Comparison of ENCODE assay signal across 25 cellular contexts in the genomic region with DNA sequence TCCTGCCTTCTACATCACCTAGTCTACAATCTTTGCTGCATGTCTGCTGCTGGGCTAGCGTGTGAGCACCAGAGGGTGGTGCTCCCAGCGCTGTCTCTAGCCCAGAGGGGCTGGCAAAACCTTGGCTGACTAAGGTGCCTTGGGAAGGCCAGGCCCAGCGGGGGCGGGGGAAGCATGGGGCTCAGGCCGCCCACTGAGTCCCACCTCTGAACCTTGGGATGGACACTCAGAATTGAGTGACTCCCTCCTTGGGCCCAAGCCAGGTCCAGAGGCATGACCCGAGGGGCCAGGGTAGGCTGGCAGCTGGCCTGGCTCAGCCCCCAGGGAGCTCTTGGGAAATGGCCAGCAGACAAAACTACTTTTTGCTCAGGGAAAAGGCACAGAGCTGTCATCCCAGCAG. TPM values are rescaled to one million over a fixed set of nuclear protein-coding genes. Genes with fewer than 3 reads are reported as not detected.
DNase-seq lines count a peak whose midpoint lies in the region; ATAC-seq, FAIRE-seq and TF ChIP-seq lines count a peak whose summit lies in the region.
"Had no signal": no experiment of that assay in that cellular context is flagged by ENCODE, and none has a peak within 500 bp of the region (broad histone marks: within the 10 kb centered on the region; RNA-seq: fewer than 3 reads in every experiment).

No MANE protein-coding gene starts in this region.

- no peaks in the 10 kb centered on the region for H3K79me2 ChIP-seq in HepG2 (ENCODE audit: insufficient read depth, low read length)

- no peaks in the 10 kb centered on the region for H4K20me1 ChIP-seq in HepG2 (ENCODE audit: insufficient read depth, low read length)

- in situ Hi-C loops in HepG2 (cut with HindIII; ENCODE audit: extremely low pct_ligation_motif_present, low pct_unique_long_range_greater_than_20kb) = no loop called here

- FAIRE-seq in HepG2 (lab: Jason Lieb, UNC) = no peak
- FAIRE-seq: GM19239, H1 had no signal

- H3K36me3 ChIP-seq in HepG2 (replicated peaks in 1 of 2; ENCODE audit: control insufficient read depth in 1 of 2, insufficient read depth in 2 of 2, low read length in 2 of 2) = peaks cover 59 to 94% of the 10 kb centered on the region in 2 experiments
- peaks cover 0 to 94% (median 47%) of the 10 kb centered on the region in 4 donors for H3K36me3 ChIP-seq in right lobe of liver
- H3K36me3 ChIP-seq in endodermal cell (ENCODE audit: control insufficient read depth, insufficient read depth, low read length) = peaks cover 78% of the 10 kb centered on the region
- peaks cover 78 to 99% of the 10 kb centered on the region in 2 donors for H3K36me3 ChIP-seq in neuronal stem cell (replicated peaks in 1 of 2; ENCODE audit: control insufficient read depth in 2 of 2, insufficient read depth in 2 of 2, low read length in 2 of 2)

- no peaks in the 10 kb centered on the region for H3K27me3 Mint-ChIP-seq in endodermal cell (ENCODE audit: insufficient read depth)
- H3K27me3 Mint-ChIP-seq: CD4-positive, CD25-positive, alpha-beta regulatory T cell had no signal

- H2BK15ac ChIP-seq in neuronal stem cell (ENCODE audit: low read length) = no peak overlapping the region

- no peak overlapping the region for H3K4me3 Mint-ChIP-seq in endodermal cell
- H3K4me3 Mint-ChIP-seq: CD4-positive, CD25-positive, alpha-beta regulatory T cell had no signal

- no peak overlapping the region for H2AK5ac ChIP-seq in neuronal stem cell (ENCODE audit: low read depth, low read length)

- H3K18ac ChIP-seq in neuronal stem cell (ENCODE audit: low read length) = no peak overlapping the region

- H3K27ac ChIP-seq in HepG2 (ENCODE audit: extremely low read length, insufficient read depth, low read length) (no peak overlapping the region), right lobe of liver (no peak overlapping the region), endodermal cell (ENCODE audit: low read depth, low read length) (no peak overlapping the region), neuronal stem cell (replicated peaks; ENCODE audit: low read length) (no peak overlapping the region)
- H3K27ac ChIP-seq: 22Rv1, HL-60, SJSA1 had no signal

- H3K9me3 ChIP-seq in HepG2 (ENCODE audit: low read length) = no peaks in the 10 kb centered on the region
- no peaks in the 10 kb centered on the region for H3K9me3 ChIP-seq in right lobe of liver
- no peaks in the 10 kb centered on the region for H3K9me3 ChIP-seq in endodermal cell (ENCODE audit: control insufficient read depth, low read length)
- H3K9me3 ChIP-seq in neuronal stem cell (replicated peaks in 1 of 2; ENCODE audit: control insufficient read depth in 2 of 2, insufficient read depth in 1 of 2, low read depth in 1 of 2, low read length in 2 of 2) = no peaks in the 10 kb centered on the region
- H3K9me3 ChIP-seq: SJSA1 had no signal

- H3K79me1 ChIP-seq in neuronal stem cell (ENCODE audit: low read depth, low read length) = peaks cover 3% of the 10 kb centered on the region

- WGBS in HepG2 (ENCODE audit: low lambda C conversion rate) = 98% methylated on average over 5 of the region's 6 CpGs
- no CpG with 5 or more reads among the region's 6 CpGs for WGBS in right lobe of liver (ENCODE audit: insufficient coverage, low coverage, low lambda C conversion rate, missing lambda C conversion rate)
- WGBS in endodermal cell (ENCODE audit: insufficient coverage in 1 of 2, insufficient read length in 1 of 2), 2 experiments = 89 to 100% methylated on average over 6 of the region's 6 CpGs
- WGBS in neuronal stem cell (ENCODE audit: extremely low coverage in 2 of 2, insufficient read length in 2 of 2, insufficient replicate concordance in 1 of 2), 2 donors = no CpG with 5 or more reads among the region's 6 CpGs

- H2BK5ac ChIP-seq in neuronal stem cell (ENCODE audit: low read length) = peak overlapping the region; percentile 48

- H2AFZ ChIP-seq in HepG2 (ENCODE audit: low read length) = no peak overlapping the region
- H2AFZ ChIP-seq in neuronal stem cell (ENCODE audit: low read length) = no peak overlapping the region

- no TSS peak for BruUV-seq in HepG2 (replicated peaks; lab: Mats Ljungman, UMichigan)

- intact Hi-C loops in HepG2 (cut with micrococcal nuclease; ENCODE audit: unreplicated experiment) = no loop called here
- intact Hi-C loops in right lobe of liver (cut with DNase I) = no loop called here

- no peaks in the 10 kb centered on the region for H3K4me1 Mint-ChIP-seq in endodermal cell

- H3K4ac ChIP-seq in neuronal stem cell (ENCODE audit: low read length) = no peak overlapping the region

- TF ChIP-seq POLR2A in HepG2 (IDR thresholded peaks at IDR 0.05; ENCODE audit: insufficient read depth in 1 of 2, low read depth in 2 of 2, low read length in 2 of 2) (no peak), right lobe of liver (IDR thresholded peaks at IDR 0.05) (no peak)

- H3K27me3 ChIP-seq in HepG2 (ENCODE audit: control insufficient read depth in 1 of 2, insufficient read depth in 2 of 2, low read length in 2 of 2) = no peaks in the 10 kb centered on the region
- H3K27me3 ChIP-seq in right lobe of liver = no peaks in the 10 kb centered on the region
- no peaks in the 10 kb centered on the region for H3K27me3 ChIP-seq in endodermal cell (ENCODE audit: control insufficient read depth, insufficient read depth, low read length, poor library complexity, severe bottlenecking)
- H3K27me3 ChIP-seq in neuronal stem cell (ENCODE audit: control insufficient read depth in 3 of 3, insufficient read depth in 3 of 3, low read depth in 1 of 3, low read length in 3 of 3) = no peaks in the 10 kb centered on the region
- H3K27me3 ChIP-seq: SJSA1 had no signal

- no peaks in the 10 kb centered on the region for H3K9me3 Mint-ChIP-seq in endodermal cell

- H4K8ac ChIP-seq in neuronal stem cell (ENCODE audit: low read depth, low read length) = no peak overlapping the region

- no peak overlapping the region for H4K91ac ChIP-seq in neuronal stem cell (ENCODE audit: low read depth, low read length, poor library complexity)

- no peak for ATAC-seq in HepG2
- ATAC-seq in right lobe of liver = no peak
- no peak for ATAC-seq in GM19328 (IDR thresholded peaks at IDR 0.05; ENCODE audit: unreplicated experiment)
- ATAC-seq: HCT116, Right ventricle myocardium inferior had no signal

- H3K9ac ChIP-seq in HepG2 (ENCODE audit: insufficient read depth, low read depth, low read length) = no peak overlapping the region
- no peak overlapping the region for H3K9ac ChIP-seq in endodermal cell (ENCODE audit: extremely low read depth, low read length, poor library complexity, severe bottlenecking)
- H3K9ac ChIP-seq in neuronal stem cell (ENCODE audit: low read depth, low read length, poor library complexity) = peak overlapping the region; percentile 9

- DNase-seq in HepG2 (ENCODE audit: low spot score) (no peak), right lobe of liver (no peak), endodermal cell (no peak), neuronal stem cell (ENCODE audit: low spot score) (no peak), NOMO-1 treated with DMSO at 0.1 percent for 48 hours (lab: John Stamatoyannopoulos, UW; ENCODE audit: unreplicated experiment) (no peak), NCI-H69 (lab: John Stamatoyannopoulos, UW) (no peak)
- DNase-seq in activated naive CD4-positive, alpha-beta T cell treated with Interleukin-2 at 50 U/mL for 16 hours = no peak
- DNase-seq: CD4-positive, CD25-positive, alpha-beta regulatory T cell; EL; KG1; NCI-H1092 treated with DMSO at 0.1 percent for 48 hours; NCI-H146; NCI-H2029; NCI-H226; NCI-H524; OCI-M1 had no signal

- CTCF ChIA-PET in HepG2 (lab: Yijun Ruan, JAX; ENCODE audit: low intra/inter-chr PET ratio, low total read pairs) = no interaction called here

- H3K36me3 Mint-ChIP-seq in endodermal cell (ENCODE audit: low read depth) = peaks cover 74% of the 10 kb centered on the region

- H3K4me2 ChIP-seq in HepG2 (ENCODE audit: low read depth, low read length) (no peak overlapping the region), neuronal stem cell (ENCODE audit: insufficient read depth, low read length, poor library complexity, severe bottlenecking) (no peak overlapping the region)

- no peak for TF ChIP-seq EP300 in HepG2 (IDR thresholded peaks at IDR 0.05; ENCODE audit: low read depth in 2 of 2, low read length in 2 of 2)
- no peak for TF ChIP-seq EP300 in HepG2 (CRISPR knock-in tag; IDR thresholded peaks at IDR 0.05; ENCODE audit: borderline replicate concordance)

- H3K4me1 ChIP-seq in HepG2 (ENCODE audit: insufficient read depth, low read length) = no peaks in the 10 kb centered on the region
- no peaks in the 10 kb centered on the region for H3K4me1 ChIP-seq in right lobe of liver
- no peaks in the 10 kb centered on the region for H3K4me1 ChIP-seq in endodermal cell (ENCODE audit: control insufficient read depth, insufficient read depth, low read length)
- H3K4me1 ChIP-seq in neuronal stem cell (ENCODE audit: control insufficient read depth in 2 of 2, insufficient read depth in 1 of 2, low read depth in 1 of 2, low read length in 2 of 2) = peaks cover 8 to 10% of the 10 kb centered on the region in 2 donors
- H3K4me1 ChIP-seq: SJSA1 had no signal

- H3K4me3 ChIP-seq in HepG2 (replicated peaks in 1 of 3; ENCODE audit: insufficient read depth in 1 of 3, low read depth in 2 of 3, low read length in 3 of 3) = no peak overlapping the region
- no peak overlapping the region for H3K4me3 ChIP-seq in right lobe of liver
- H3K4me3 ChIP-seq in endodermal cell (ENCODE audit: low read length) = no peak overlapping the region
- H3K4me3 ChIP-seq in neuronal stem cell (ENCODE audit: low read length in 2 of 2) = no peak overlapping the region
- H3K4me3 ChIP-seq: SJSA1 had no signal

- no peak overlapping the region for H3K23ac ChIP-seq in neuronal stem cell (ENCODE audit: low read depth, low read length, poor library complexity)

- POLR2A ChIA-PET in HepG2 (lab: Yijun Ruan, JAX) = no interaction called here

- TF ChIP-seq RAD21 in HepG2 (CRISPR knock-in tag; IDR thresholded peaks at IDR 0.05) = no peak

- TF ChIP-seq CTCF in HepG2 (CRISPR knock-in tag; IDR thresholded peaks at IDR 0.05) = no peak
- TF ChIP-seq CTCF in right lobe of liver (IDR thresholded peaks at IDR 0.05) = no peak
- no peak for TF ChIP-seq CTCF in endodermal cell (conservative IDR thresholded peaks at IDR 0.05)

- peak overlapping the region; percentile 49 for H3K27ac Mint-ChIP-seq in endodermal cell
- H3K27ac Mint-ChIP-seq: CD4-positive, CD25-positive, alpha-beta regulatory T cell had no signal

- peak overlapping the region; percentile 49 for H2BK12ac ChIP-seq in neuronal stem cell (ENCODE audit: low read length)

- no peak overlapping the region for H3K14ac ChIP-seq in neuronal stem cell (ENCODE audit: low read length)

- H2BK120ac ChIP-seq in neuronal stem cell (ENCODE audit: low read depth, low read length) = no peak overlapping the region

RNA-seq across cellular contexts. Expression of a gene that starts 7.6 kb away (rescaled TPM):
- total RNA-seq in HepG2 (2016; rRNA removed; fragmentation: Illumina TruSeq; extraction: Trizol) = 1.8 and 4.4 TPM in 2 replicates
- total RNA-seq in HepG2 (2016; cell fraction: cytosol; rRNA removed; fragmentation: Illumina TruSeq; extraction: Trizol; ENCODE audit: low read depth) = 7.9 and 9.7 TPM in 2 replicates
- total RNA-seq in HepG2 (2016; cell fraction: insoluble cytoplasmic fraction; rRNA removed; fragmentation: Illumina TruSeq; extraction: Trizol) = 2.1 and 5.3 TPM in 2 replicates
- 10.3 and 11.6 TPM in 2 replicates for total RNA-seq in HepG2 (2016; cell fraction: membrane; rRNA removed; fragmentation: Illumina TruSeq; extraction: Trizol)
- total RNA-seq in HepG2 (2016; cell fraction: nucleus; rRNA removed; fragmentation: Illumina TruSeq; extraction: Trizol) = 2.7 and 2.8 TPM in 2 replicates
- polyA plus RNA-seq in HepG2 (2011; rRNA removed) = 14.7 and 18.9 TPM in 2 replicates
- 14.3 and 23.4 TPM in 2 replicates for polyA plus RNA-seq in HepG2 (2011; cell fraction: cytosol; rRNA removed)
- polyA plus RNA-seq in HepG2 (2011; cell fraction: nucleus; rRNA removed) = 15.8 and 16.9 TPM in 2 replicates
- polyA plus RNA-seq in HepG2 (2012) = 7.5 and 10.2 TPM in 2 replicates
- 16.5 and 18.6 TPM in 2 replicates for polyA plus RNA-seq in HepG2 (2016; cell fraction: cytosol; fragmentation: Illumina TruSeq; extraction: Trizol; ENCODE audit: low read depth)
- polyA plus RNA-seq in HepG2 (2016; cell fraction: insoluble cytoplasmic fraction; fragmentation: Illumina TruSeq; extraction: Trizol; ENCODE audit: low read depth) = 4.1 and 5.6 TPM in 2 replicates
- polyA plus RNA-seq in HepG2 (2016; cell fraction: membrane; fragmentation: Illumina TruSeq; extraction: Trizol; ENCODE audit: low read depth) = 15.8 and 17.9 TPM in 2 replicates
- 5.2 and 7.2 TPM in 2 replicates for polyA plus RNA-seq in HepG2 (2016; cell fraction: nucleus; fragmentation: Illumina TruSeq; extraction: Trizol; ENCODE audit: insufficient read depth, low read depth)
- polyA minus RNA-seq in HepG2 (2011; rRNA and poly(A)+ RNA removed; ENCODE audit: low replicate concordance) = 17.8 TPM in 1 of 2 replicates, not detected in the other
- 7.8 and 8.0 TPM in 2 replicates for polyA minus RNA-seq in HepG2 (2011; cell fraction: cytosol; rRNA and poly(A)+ RNA removed)
- 2.3 and 2.6 TPM in 2 replicates for polyA minus RNA-seq in HepG2 (2011; cell fraction: nucleus; rRNA and poly(A)+ RNA removed)
- total RNA-seq in right lobe of liver = 1 to 10 TPM in 5 of 6 experiments, under 1 TPM in 1; 0.58 to 7.0 (median 3.3) TPM
- 10 to 100 TPM; 26.4 to 28.3 TPM for total RNA-seq in endodermal cell
- 9.8 TPM for polyA plus RNA-seq in endodermal cell (2013, experiment 1 of 2)
- polyA plus RNA-seq in endodermal cell (2013, experiment 2 of 2) = 10.4 TPM
- 13.1 TPM for polyA plus RNA-seq in neuronal stem cell (2013, experiment 1 of 2)
- 11.8 TPM for polyA plus RNA-seq in neuronal stem cell (2013, experiment 2 of 2)
- total RNA-seq: SJSA1 had no signal

RNA-seq across cellular contexts. Expression of a gene that starts 9.7 kb away (rescaled TPM):
- total RNA-seq in HepG2 (2016; rRNA removed; fragmentation: Illumina TruSeq; extraction: Trizol) = 94.7 and 111 TPM in 2 replicates
- total RNA-seq in HepG2 (2016; cell fraction: cytosol; rRNA removed; fragmentation: Illumina TruSeq; extraction: Trizol; ENCODE audit: low read depth) = 23.4 and 23.7 TPM in 2 replicates
- 106 and 120 TPM in 2 replicates for total RNA-seq in HepG2 (2016; cell fraction: insoluble cytoplasmic fraction; rRNA removed; fragmentation: Illumina TruSeq; extraction: Trizol)
- total RNA-seq in HepG2 (2016; cell fraction: membrane; rRNA removed; fragmentation: Illumina TruSeq; extraction: Trizol) = 37.9 and 40.4 TPM in 2 replicates
- 46.0 and 52.0 TPM in 2 replicates for total RNA-seq in HepG2 (2016; cell fraction: nucleus; rRNA removed; fragmentation: Illumina TruSeq; extraction: Trizol)
- 65.1 and 70.0 TPM in 2 replicates for polyA plus RNA-seq in HepG2 (2011; rRNA removed)
- polyA plus RNA-seq in HepG2 (2011; cell fraction: cytosol; rRNA removed) = 60.6 and 70.4 TPM in 2 replicates
- polyA plus RNA-seq in HepG2 (2011; cell fraction: nucleus; rRNA removed) = 79.4 and 94.0 TPM in 2 replicates
- 40.1 and 42.9 TPM in 2 replicates for polyA plus RNA-seq in HepG2 (2012)
- 14.6 and 17.1 TPM in 2 replicates for polyA plus RNA-seq in HepG2 (2016; cell fraction: cytosol; fragmentation: Illumina TruSeq; extraction: Trizol; ENCODE audit: low read depth)
- polyA plus RNA-seq in HepG2 (2016; cell fraction: insoluble cytoplasmic fraction; fragmentation: Illumina TruSeq; extraction: Trizol; ENCODE audit: low read depth) = 110 and 112 TPM in 2 replicates
- 26.4 and 29.2 TPM in 2 replicates for polyA plus RNA-seq in HepG2 (2016; cell fraction: membrane; fragmentation: Illumina TruSeq; extraction: Trizol; ENCODE audit: low read depth)
- polyA plus RNA-seq in HepG2 (2016; cell fraction: nucleus; fragmentation: Illumina TruSeq; extraction: Trizol; ENCODE audit: insufficient read depth, low read depth) = 76.3 and 79.7 TPM in 2 replicates
- polyA minus RNA-seq in HepG2 (2011; rRNA and poly(A)+ RNA removed; ENCODE audit: low replicate concordance) = 210 and 241 TPM in 2 replicates
- polyA minus RNA-seq in HepG2 (2011; cell fraction: cytosol; rRNA and poly(A)+ RNA removed) = 36.6 and 46.5 TPM in 2 replicates
- polyA minus RNA-seq in HepG2 (2011; cell fraction: nucleus; rRNA and poly(A)+ RNA removed) = 50.9 and 67.1 TPM in 2 replicates
- total RNA-seq in right lobe of liver = 10 to 100 TPM; 21.9 to 35.7 (median 31.4) TPM
- total RNA-seq in endodermal cell = 10 to 100 TPM; 78.7 to 90.2 TPM
- 55.6 TPM for polyA plus RNA-seq in endodermal cell (2013, experiment 1 of 2)
- 52.0 TPM for polyA plus RNA-seq in endodermal cell (2013, experiment 2 of 2)
- 42.0 TPM for polyA plus RNA-seq in neuronal stem cell (2013, experiment 1 of 2)
- 42.4 TPM for polyA plus RNA-seq in neuronal stem cell (2013, experiment 2 of 2)

RNA-seq across cellular contexts. Expression of a gene that starts 24.9 kb away (rescaled TPM):
- total RNA-seq in HepG2 (2016; rRNA removed; fragmentation: Illumina TruSeq; extraction: Trizol) (0.31 TPM in 1 of 2 replicates, not detected in the other), right lobe of liver (10 to 100 TPM in 5 of 6 experiments, 1 to 10 TPM in 1; 8.9 to 14.6 (median 12.8) TPM), endodermal cell (10 to 100 TPM; 71.8 to 73.6 TPM)
- total RNA-seq in HepG2 (2016; cell fraction: cytosol; rRNA removed; fragmentation: Illumina TruSeq; extraction: Trizol; ENCODE audit: low read depth) = 0.30 TPM in 1 of 2 replicates, not detected in the other
- 0.15 and 0.45 TPM in 2 replicates for total RNA-seq in HepG2 (2016; cell fraction: insoluble cytoplasmic fraction; rRNA removed; fragmentation: Illumina TruSeq; extraction: Trizol)
- total RNA-seq in HepG2 (2016; cell fraction: membrane; rRNA removed; fragmentation: Illumina TruSeq; extraction: Trizol) = 0.17 and 0.28 TPM in 2 replicates
- total RNA-seq in HepG2 (2016; cell fraction: nucleus; rRNA removed; fragmentation: Illumina TruSeq; extraction: Trizol) = 0.34 and 0.43 TPM in 2 replicates
- 0.29 and 0.67 TPM in 2 replicates for polyA plus RNA-seq in HepG2 (2011; rRNA removed)
- polyA plus RNA-seq in HepG2 (2011; cell fraction: cytosol; rRNA removed) = 0.37 and 0.55 TPM in 2 replicates
- polyA plus RNA-seq in HepG2 (2011; cell fraction: nucleus; rRNA removed) = 0.35 and 0.59 TPM in 2 replicates
- polyA plus RNA-seq in HepG2 (2012) = 0.40 and 0.61 TPM in 2 replicates
- polyA plus RNA-seq in HepG2 (2016; cell fraction: cytosol; fragmentation: Illumina TruSeq; extraction: Trizol; ENCODE audit: low read depth) = 0.06 and 0.10 TPM in 2 replicates
- polyA plus RNA-seq in HepG2 (2016; cell fraction: insoluble cytoplasmic fraction; fragmentation: Illumina TruSeq; extraction: Trizol; ENCODE audit: low read depth) = 0.20 and 0.21 TPM in 2 replicates
- 0.16 and 0.31 TPM in 2 replicates for polyA plus RNA-seq in HepG2 (2016; cell fraction: membrane; fragmentation: Illumina TruSeq; extraction: Trizol; ENCODE audit: low read depth)
- polyA plus RNA-seq in HepG2 (2016; cell fraction: nucleus; fragmentation: Illumina TruSeq; extraction: Trizol; ENCODE audit: insufficient read depth, low read depth) = 0.53 and 0.63 TPM in 2 replicates
- polyA minus RNA-seq in HepG2 (2011; rRNA and poly(A)+ RNA removed; ENCODE audit: low replicate concordance) = 0.30 and 0.87 TPM in 2 replicates
- polyA minus RNA-seq in HepG2 (2011; cell fraction: cytosol; rRNA and poly(A)+ RNA removed) = not detected in 2 replicates
- 0.12 TPM in 1 of 2 replicates, not detected in the other for polyA minus RNA-seq in HepG2 (2011; cell fraction: nucleus; rRNA and poly(A)+ RNA removed)
- 42.4 TPM for polyA plus RNA-seq in endodermal cell (2013, experiment 1 of 2)
- 38.7 TPM for polyA plus RNA-seq in endodermal cell (2013, experiment 2 of 2)
- polyA plus RNA-seq in neuronal stem cell (2013, experiment 1 of 2) = 22.2 TPM
- polyA plus RNA-seq in neuronal stem cell (2013, experiment 2 of 2) = 21.8 TPM

RNA-seq across cellular contexts. Expression of a gene that starts 35.5 kb away (rescaled TPM):
- total RNA-seq in HepG2 (2016; rRNA removed; fragmentation: Illumina TruSeq; extraction: Trizol) (0.09 and 0.11 TPM in 2 replicates), right lobe of liver (under 1 TPM in 5 of 6 experiments, not detected in 1; 0.06 to 0.39 (median 0.12) TPM), endodermal cell (1 to 10 TPM; 1.6 to 2.1 TPM)
- not detected in 2 replicates for total RNA-seq in HepG2 (2016; cell fraction: cytosol; rRNA removed; fragmentation: Illumina TruSeq; extraction: Trizol; ENCODE audit: low read depth)
- 0.04 and 0.09 TPM in 2 replicates for total RNA-seq in HepG2 (2016; cell fraction: insoluble cytoplasmic fraction; rRNA removed; fragmentation: Illumina TruSeq; extraction: Trizol)
- total RNA-seq in HepG2 (2016; cell fraction: membrane; rRNA removed; fragmentation: Illumina TruSeq; extraction: Trizol) = 0.17 and 0.19 TPM in 2 replicates
- total RNA-seq in HepG2 (2016; cell fraction: nucleus; rRNA removed; fragmentation: Illumina TruSeq; extraction: Trizol) = 0.16 and 0.34 TPM in 2 replicates
- 9.3 and 13.7 TPM in 2 replicates for polyA plus RNA-seq in HepG2 (2011; rRNA removed)
- 4.5 and 7.7 TPM in 2 replicates for polyA plus RNA-seq in HepG2 (2011; cell fraction: cytosol; rRNA removed)
- 19.8 and 19.9 TPM in 2 replicates for polyA plus RNA-seq in HepG2 (2011; cell fraction: nucleus; rRNA removed)
- polyA plus RNA-seq in HepG2 (2012) = 4.9 and 5.3 TPM in 2 replicates
- polyA plus RNA-seq in HepG2 (2016; cell fraction: cytosol; fragmentation: Illumina TruSeq; extraction: Trizol; ENCODE audit: low read depth) = 0.11 TPM in 1 of 2 replicates, not detected in the other
- polyA plus RNA-seq in HepG2 (2016; cell fraction: insoluble cytoplasmic fraction; fragmentation: Illumina TruSeq; extraction: Trizol; ENCODE audit: low read depth) = 0.13 and 0.31 TPM in 2 replicates
- polyA plus RNA-seq in HepG2 (2016; cell fraction: membrane; fragmentation: Illumina TruSeq; extraction: Trizol; ENCODE audit: low read depth) = 0.05 and 0.07 TPM in 2 replicates
- 0.21 and 0.25 TPM in 2 replicates for polyA plus RNA-seq in HepG2 (2016; cell fraction: nucleus; fragmentation: Illumina TruSeq; extraction: Trizol; ENCODE audit: insufficient read depth, low read depth)
- 6.8 TPM in 1 of 2 replicates, not detected in the other for polyA minus RNA-seq in HepG2 (2011; rRNA and poly(A)+ RNA removed; ENCODE audit: low replicate concordance)
- polyA minus RNA-seq in HepG2 (2011; cell fraction: cytosol; rRNA and poly(A)+ RNA removed) = 0.79 and 4.5 TPM in 2 replicates
- polyA minus RNA-seq in HepG2 (2011; cell fraction: nucleus; rRNA and poly(A)+ RNA removed) = 3.6 and 5.5 TPM in 2 replicates
- polyA plus RNA-seq in endodermal cell (2013, experiment 1 of 2) = 1.3 TPM
- 1.2 TPM for polyA plus RNA-seq in endodermal cell (2013, experiment 2 of 2)
- 1.6 TPM for polyA plus RNA-seq in neuronal stem cell (2013, experiment 1 of 2)
- polyA plus RNA-seq in neuronal stem cell (2013, experiment 2 of 2) = 1.8 TPM
- total RNA-seq: CD4-positive, CD25-positive, alpha-beta regulatory T cell; HT-29; SJSA1 had no signal

RNA-seq across cellular contexts. Expression of a gene that starts 53.5 kb away (rescaled TPM):
- total RNA-seq in HepG2 (2016; rRNA removed; fragmentation: Illumina TruSeq; extraction: Trizol) (0.15 TPM in 1 of 2 replicates, not detected in the other), right lobe of liver (1 to 10 TPM in 2 of 6 experiments, under 1 TPM in 4; 0.22 to 1.7 (median 0.48) TPM), endodermal cell (1 to 10 TPM; 2.3 to 3.9 TPM)
- total RNA-seq in HepG2 (2016; cell fraction: cytosol; rRNA removed; fragmentation: Illumina TruSeq; extraction: Trizol; ENCODE audit: low read depth) = 0.09 TPM in 1 of 2 replicates, not detected in the other
- 0.13 TPM in 1 of 2 replicates, not detected in the other for total RNA-seq in HepG2 (2016; cell fraction: insoluble cytoplasmic fraction; rRNA removed; fragmentation: Illumina TruSeq; extraction: Trizol)
- total RNA-seq in HepG2 (2016; cell fraction: membrane; rRNA removed; fragmentation: Illumina TruSeq; extraction: Trizol) = 0.14 TPM in 1 of 2 replicates, not detected in the other
- total RNA-seq in HepG2 (2016; cell fraction: nucleus; rRNA removed; fragmentation: Illumina TruSeq; extraction: Trizol) = 0.12 and 0.16 TPM in 2 replicates
- 0.07 and 0.13 TPM in 2 replicates for polyA plus RNA-seq in HepG2 (2011; rRNA removed)
- polyA plus RNA-seq in HepG2 (2011; cell fraction: cytosol; rRNA removed) = 0.09 and 0.17 TPM in 2 replicates
- polyA plus RNA-seq in HepG2 (2011; cell fraction: nucleus; rRNA removed) = 0.10 TPM in 1 of 2 replicates, not detected in the other
- 0.07 and 0.08 TPM in 2 replicates for polyA plus RNA-seq in HepG2 (2012)
- polyA plus RNA-seq in HepG2 (2016; cell fraction: cytosol; fragmentation: Illumina TruSeq; extraction: Trizol; ENCODE audit: low read depth) = not detected in 2 replicates
- polyA plus RNA-seq in HepG2 (2016; cell fraction: insoluble cytoplasmic fraction; fragmentation: Illumina TruSeq; extraction: Trizol; ENCODE audit: low read depth) = 0.09 TPM in 1 of 2 replicates, not detected in the other
- 0.06 TPM in 1 of 2 replicates, not detected in the other for polyA plus RNA-seq in HepG2 (2016; cell fraction: membrane; fragmentation: Illumina TruSeq; extraction: Trizol; ENCODE audit: low read depth)
- polyA plus RNA-seq in HepG2 (2016; cell fraction: nucleus; fragmentation: Illumina TruSeq; extraction: Trizol; ENCODE audit: insufficient read depth, low read depth) = 0.33 TPM in 1 of 2 replicates, not detected in the other
- polyA minus RNA-seq in HepG2 (2011; rRNA and poly(A)+ RNA removed; ENCODE audit: low replicate concordance) = 0.12 and 3.3 TPM in 2 replicates
- 0.18 TPM in 1 of 2 replicates, not detected in the other for polyA minus RNA-seq in HepG2 (2011; cell fraction: cytosol; rRNA and poly(A)+ RNA removed)
- polyA minus RNA-seq in HepG2 (2011; cell fraction: nucleus; rRNA and poly(A)+ RNA removed) = not detected in 2 replicates
- polyA plus RNA-seq in endodermal cell (2013, experiment 1 of 2) = 2.4 TPM
- 2.1 TPM for polyA plus RNA-seq in endodermal cell (2013, experiment 2 of 2)
- 4.1 TPM for polyA plus RNA-seq in neuronal stem cell (2013, experiment 1 of 2)
- polyA plus RNA-seq in neuronal stem cell (2013, experiment 2 of 2) = 4.0 TPM

Comparison
In these comparisons a context has a peak if more than half of its experiments do, and no peak if none do; other contexts are left out.
1. RNA of a gene that starts 24.9 kb away (total RNA-seq): 71.8 to 73.6 TPM in endodermal cell and 8.9 to 14.6 TPM in right lobe of liver; 0.15 to 0.45 TPM in HepG2; every median in the first group is over 4 times any median in the second.